In the genomic region with DNA sequence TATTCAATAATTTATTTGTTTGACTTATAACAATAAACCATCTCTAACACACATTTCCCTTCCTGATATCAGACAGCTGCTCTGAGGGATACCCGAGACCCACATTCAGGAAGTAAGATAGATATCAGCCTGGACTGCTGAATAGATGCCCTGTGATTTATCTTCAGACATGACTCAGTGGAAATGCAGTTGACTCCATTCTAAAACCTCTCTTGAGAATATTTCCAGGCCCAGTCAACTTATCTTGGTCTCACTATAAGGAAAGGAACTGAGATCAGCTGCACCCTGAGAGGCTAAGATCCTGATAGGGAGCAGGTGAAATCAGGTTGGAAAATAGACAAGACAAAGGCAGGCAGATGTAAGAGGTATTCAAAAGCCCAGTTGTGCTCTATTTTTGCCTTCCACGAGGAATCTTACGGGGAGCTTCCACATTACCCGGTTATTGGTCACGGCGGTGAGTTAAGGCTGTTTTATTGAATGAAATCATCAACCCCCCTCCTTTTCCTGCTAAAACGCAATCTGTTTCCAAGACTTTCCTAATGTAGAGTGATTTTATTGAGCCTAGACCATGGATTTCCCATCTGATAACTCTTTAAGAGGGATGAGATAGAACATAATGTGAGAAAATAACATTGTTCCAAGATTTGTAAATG, we compare ENCODE assay signal across 11 cellular contexts. TPM values are rescaled to one million over a fixed set of nuclear protein-coding genes. Genes with fewer than 3 reads are reported as not detected.
DNase-seq lines count a peak whose midpoint lies in the region; ATAC-seq and TF ChIP-seq lines count a peak whose summit lies in the region.
"Had no signal": no experiment of that assay in that cellular context is flagged by ENCODE, and none has a peak within 500 bp of the region (broad histone marks: within the 10 kb centered on the region; RNA-seq: fewer than 3 reads in every experiment).

No MANE protein-coding gene starts in this region.

- WGBS in hepatocyte (ENCODE audit: low lambda C conversion rate, missing lambda C conversion rate) = 45% methylated on average over 7 of the region's 7 CpGs

- H2AFZ ChIP-seq in ACC112 (ENCODE audit: low read length, unreplicated experiment) = peak overlapping the region; percentile 26
- H2AFZ ChIP-seq in hepatocyte = no peak overlapping the region
- H2AFZ ChIP-seq: neural progenitor cell had no signal

- peak overlapping the region; percentile 50 for H3K27ac ChIP-seq in ACC112 (ENCODE audit: low read depth, low read length)
- H3K27ac ChIP-seq in hepatocyte = peak overlapping the region; percentile 6
- H3K27ac ChIP-seq in RWPE1 = no peak overlapping the region
- H3K27ac ChIP-seq: neural progenitor cell had no signal

- no peak for ATAC-seq in esophagus mucosa
- ATAC-seq in GM18498 (IDR thresholded peaks at IDR 0.05; ENCODE audit: unreplicated experiment) = no peak

- POLR2A ChIA-PET in RWPE1 (lab: Yijun Ruan, JAX; ENCODE audit: low non-redundant PET) = no interaction called here

- CTCF ChIA-PET in RWPE1 (lab: Yijun Ruan, JAX) = interaction anchor here (0.6 to 1.9 kb wide), 16 partner anchors 8 to 430 kb away, joined by 3 to 7 read pairs (median 4); partner anchors contain the start of gene VARS2

- H3K9me2 ChIP-seq in hepatocyte (replicated peaks; ENCODE audit: insufficient read depth) = no peaks in the 10 kb centered on the region

- peak; percentile 84 for DNase-seq in LHCN-M2 (ENCODE audit: low read depth)
- peak; percentile 61 for DNase-seq in astrocyte of the hippocampus (ENCODE audit: low read depth, low spot score)
- no peak for DNase-seq in hepatocyte (ENCODE audit: low spot score)
- no peak for DNase-seq in stimulated activated CD8-positive, alpha-beta memory T cell treated with anti-CD3 and anti-CD28 coated beads, Interleukin-4, amount 100 ng/mL, for 48 hours
- DNase-seq in RWPE1 (ENCODE audit: low spot score) = no peak

- no peaks in the 10 kb centered on the region for H3K9me3 ChIP-seq in hepatocyte (ENCODE audit: low read depth)
- H3K9me3 ChIP-seq: HAP-1, MG63 had no signal

- peaks cover 19% of the 10 kb centered on the region for H3K4me1 ChIP-seq in ACC112 (ENCODE audit: control insufficient read depth, insufficient read depth, low read length, unreplicated experiment)
- peaks cover 8% of the 10 kb centered on the region for H3K4me1 ChIP-seq in hepatocyte (ENCODE audit: insufficient read depth)
- H3K4me1 ChIP-seq: neural progenitor cell had no signal

- H3K27me3 ChIP-seq in ACC112 (ENCODE audit: insufficient read depth, low read length) (no peaks in the 10 kb centered on the region), hepatocyte (no peaks in the 10 kb centered on the region)
- H3K27me3 ChIP-seq: MG63, neural progenitor cell had no signal

- H3K4me3 ChIP-seq in ACC112 (ENCODE audit: low read depth, low read length) = peak overlapping the region; percentile 49
- no peak overlapping the region for H3K4me3 ChIP-seq in hepatocyte
- H3K4me3 ChIP-seq: HAP-1, MG63, neural progenitor cell had no signal

- peak overlapping the region; percentile 9 for H3K4me2 ChIP-seq in hepatocyte
- H3K4me2 ChIP-seq: neural progenitor cell had no signal

- H3K79me2 ChIP-seq in ACC112 (ENCODE audit: control insufficient read depth, insufficient read depth, low read length, unreplicated experiment) (no peaks in the 10 kb centered on the region), hepatocyte (no peaks in the 10 kb centered on the region)

- H4K20me1 ChIP-seq in hepatocyte (ENCODE audit: insufficient read depth, poor library complexity, severe bottlenecking) = no peaks in the 10 kb centered on the region

- no peaks in the 10 kb centered on the region for H3K36me3 ChIP-seq in ACC112 (ENCODE audit: insufficient read depth, low read length)
- H3K36me3 ChIP-seq in hepatocyte (replicated peaks; ENCODE audit: insufficient read depth, low read depth) = no peaks in the 10 kb centered on the region
- H3K36me3 ChIP-seq: HAP-1, MG63, neural progenitor cell had no signal

- TF ChIP-seq CTCF in hepatocyte (IDR thresholded peaks at IDR 0.05; ENCODE audit: poor library complexity) (no peak), RWPE1 (conservative IDR thresholded peaks at IDR 0.05; ENCODE audit: low read depth) (no peak)

RNA-seq across cellular contexts. Expression of gene C6orf15, which starts 25.5 kb away (rescaled TPM):
- total RNA-seq in LHCN-M2 (2014; rRNA removed) (0.40 and 0.71 TPM in 2 replicates), hepatocyte (not detected in 2 replicates), esophagus mucosa (not detected)
- 1.5 TPM for polyA plus RNA-seq in LHCN-M2 (2012)
- not detected in 2 replicates for polyA plus RNA-seq in hepatocyte

RNA-seq across cellular contexts. Expression of gene PSORS1C1, which starts 27.7 kb away (rescaled TPM):
- total RNA-seq in LHCN-M2 (2014; rRNA removed) = 0.64 and 0.69 TPM in 2 replicates
- polyA plus RNA-seq in LHCN-M2 (2012) = 3.1 TPM
- total RNA-seq in hepatocyte = 0.80 and 1.4 TPM in 2 replicates
- polyA plus RNA-seq in hepatocyte = 3.9 and 4.6 TPM in 2 replicates
- total RNA-seq in esophagus mucosa = 0.20 TPM

RNA-seq across cellular contexts. Expression of gene CDSN, which starts 33.3 kb away (rescaled TPM):
- total RNA-seq in LHCN-M2 (2014; rRNA removed) = not detected in 2 replicates
- 0.23 TPM for polyA plus RNA-seq in LHCN-M2 (2012)
- total RNA-seq in hepatocyte = 0.20 TPM in 1 of 2 replicates, not detected in the other
- polyA plus RNA-seq in hepatocyte = not detected in 2 replicates
- 0.08 TPM for total RNA-seq in esophagus mucosa

RNA-seq across cellular contexts. Expression of gene PSORS1C2, which starts 52.0 kb away (rescaled TPM):
- total RNA-seq in LHCN-M2 (2014; rRNA removed) (not detected in 2 replicates), hepatocyte (not detected in 2 replicates), esophagus mucosa (0.40 TPM)
- polyA plus RNA-seq in LHCN-M2 (2012) = 0.05 TPM
- not detected in 2 replicates for polyA plus RNA-seq in hepatocyte

Comparison
In these comparisons a context has a peak if more than half of its experiments do, and no peak if none do; other contexts are left out.
1. DNase-seq: peak in LHCN-M2 (single experiment) and astrocyte of the hippocampus (single experiment); none in hepatocyte (single experiment), stimulated activated CD8-positive, alpha-beta memory T cell treated with anti-CD3 and anti-CD28 coated beads, Interleukin-4, amount 100 ng/mL, for 48 hours (single experiment) and RWPE1 (single experiment).